Comparison of ENCODE assay signal across 10 cellular contexts in genomic region chr11:12144306-12145174, GRCh38. TPM values are rescaled to one million over a fixed set of nuclear protein-coding genes. Genes with fewer than 3 reads are reported as not detected.
DNase-seq lines count a peak whose midpoint lies in the region; ATAC-seq and TF ChIP-seq lines count a peak whose summit lies in the region.
"Had no signal": no experiment of that assay in that cellular context is flagged by ENCODE, and none has a peak within 500 bp of the region (broad histone marks: within the 10 kb centered on the region; RNA-seq: fewer than 3 reads in every experiment).

No MANE protein-coding gene starts in this region.

- intact Hi-C loops in sciatic nerve (cut with DNase I) = no loop called here

- WGBS in esophagus, 2 donors = 80 to 83% methylated on average over 11 of the region's 11 CpGs

- TF ChIP-seq CTCF in BE2C (IDR thresholded peaks at IDR 0.05; ENCODE audit: low read depth, low read length) = no peak

- H3K27ac ChIP-seq in BLaER1 treated with 17β-estradiol and CSF1 and Interleukin-3, amounts not matched to agents 10 nM and 100 nM = peak overlapping the region in 8 of 11 experiments; percentile 20 to 64 (median 42); a peak in 15 of 22 replicates
- peak overlapping the region; percentile 1 to 26 for H3K27ac ChIP-seq in esophagus (ENCODE audit: low read depth in 2 of 2, low read length in 1 of 2)

- ATAC-seq in sciatic nerve (peak; percentile 30), HG02852 (IDR thresholded peaks at IDR 0.05; ENCODE audit: unreplicated experiment) (no peak)

- H3K4me1 ChIP-seq in BLaER1 treated with 17β-estradiol and CSF1 and Interleukin-3, amounts not matched to agents 10 nM and 100 nM = peaks cover 48 to 72% (median 56%) of the 10 kb centered on the region in 10 experiments
- H3K4me1 ChIP-seq in esophagus (ENCODE audit: control insufficient read depth in 2 of 2, insufficient read depth in 2 of 2, low read length in 1 of 2) (no peaks in the 10 kb centered on the region), BE2C (no peaks in the 10 kb centered on the region)

- no peaks in the 10 kb centered on the region for H4K20me1 ChIP-seq in BLaER1 treated with 17β-estradiol and CSF1 and Interleukin-3, amounts not matched to agents 10 nM and 100 nM

- no peaks in the 10 kb centered on the region for H3K27me3 ChIP-seq in BLaER1 treated with 17β-estradiol and CSF1 and Interleukin-3, amounts not matched to agents 10 nM and 100 nM
- no peaks in the 10 kb centered on the region for H3K27me3 ChIP-seq in esophagus (ENCODE audit: control insufficient read depth in 1 of 2, insufficient read depth in 2 of 2, low read length in 2 of 2)
- H3K27me3 ChIP-seq in BE2C = no peaks in the 10 kb centered on the region

- H3K36me3 ChIP-seq in BLaER1 treated with 17β-estradiol and CSF1 and Interleukin-3, amounts not matched to agents 10 nM and 100 nM = no peaks in the 10 kb centered on the region; a peak in 2 of 22 replicates
- H3K36me3 ChIP-seq in esophagus (ENCODE audit: control insufficient read depth in 2 of 2, insufficient read depth in 2 of 2, low read length in 1 of 2) (no peaks in the 10 kb centered on the region), BE2C (no peaks in the 10 kb centered on the region)

- H3K9ac ChIP-seq in BLaER1 treated with 17β-estradiol and CSF1 and Interleukin-3, amounts not matched to agents 10 nM and 100 nM = peak overlapping the region in 4 of 11 experiments; percentile 18 to 53 (median 37); a peak in 7 of 22 replicates

- no peaks in the 10 kb centered on the region for H3K9me3 ChIP-seq in BLaER1 treated with 17β-estradiol and CSF1 and Interleukin-3, amounts not matched to agents 10 nM and 100 nM (replicated peaks in 1 of 11)
- no peaks in the 10 kb centered on the region for H3K9me3 ChIP-seq in esophagus (ENCODE audit: control insufficient read depth in 2 of 2, insufficient read depth in 1 of 2, low read depth in 1 of 2, low read length in 1 of 2)
- H3K9me3 ChIP-seq in BE2C = no peaks in the 10 kb centered on the region

- DNase-seq in MV-4-11 (lab: John Stamatoyannopoulos, UW) = peak; percentile 50
- no peak for DNase-seq in sciatic nerve (ENCODE audit: low spot score)
- no peak for DNase-seq in HuH-7.5 (ENCODE audit: low spot score)
- no peak for DNase-seq in DMS114 treated with DMSO at 0.1 percent for 48 hours (lab: John Stamatoyannopoulos, UW; ENCODE audit: unreplicated experiment)
- no peak for DNase-seq in BE2C
- DNase-seq: mesendoderm, NCI-H1105 treated with DMSO at 0.1 percent for 48 hours had no signal

- H3K4me3 ChIP-seq in BLaER1 treated with 17β-estradiol and CSF1 and Interleukin-3, amounts not matched to agents 10 nM and 100 nM = no peak overlapping the region
- H3K4me3 ChIP-seq in esophagus (ENCODE audit: low read depth in 1 of 2, low read length in 2 of 2) (no peak overlapping the region), BE2C (ENCODE audit: low read depth, low read length) (no peak overlapping the region)

- H3K4me2 ChIP-seq in BLaER1 treated with 17β-estradiol and CSF1 and Interleukin-3, amounts not matched to agents 10 nM and 100 nM = peak overlapping the region; percentile 43 to 81 (median 71)

RNA-seq across cellular contexts. Expression of gene MICAL2, which starts 34.1 kb away (rescaled TPM):
- polyA plus RNA-seq in esophagus = 1 to 10 TPM; 4.5 to 6.2 TPM
- total RNA-seq in sciatic nerve = 92.4 TPM
- 5.7 TPM for polyA plus RNA-seq in BE2C (2012; ENCODE audit: insufficient read depth, insufficient read length, low read depth)
